In genomic region chr1:32650752-32651460, GRCh38 we compare ENCODE assay signal across 8 cellular contexts. TPM values are rescaled to one million over a fixed set of nuclear protein-coding genes. Genes with fewer than 3 reads are reported as not detected.
DNase-seq lines count a peak whose midpoint lies in the region; ATAC-seq and TF ChIP-seq lines count a peak whose summit lies in the region.

RBBP4 (plus strand) TSS chr1:32651208; CDS start chr1:32651307, 99 bp downstream.

- peak; percentile 86 to 91 for TF ChIP-seq POLR2A in tibial nerve (IDR thresholded peaks at IDR 0.05)

- H2AFZ ChIP-seq in parathyroid adenoma, result peak within 1 kb of the TSS; percentile 90

- DNase-seq in GM12864 (ENCODE audit: low read depth) (peak; percentile 89), NCI-H1417 (lab: John Stamatoyannopoulos, UW) (peak; percentile 98 to 99 (median 98)), SW 1271 (lab: John Stamatoyannopoulos, UW) (peak; percentile 76 to 90), Right ventricle myocardium superior (peak; percentile 99), tibial nerve (ENCODE audit: low spot score in 2 of 2) (peak; percentile 93 to 94)
- DNase-seq in activated naive CD8-positive, alpha-beta T cell treated with anti-CD3 and anti-CD28 coated beads, Interleukin-2, amount 50 U/mL, for 16 hours (ENCODE audit: low read depth, low spot score), result peak; percentile 99

- H3K9me3 ChIP-seq in parathyroid adenoma (ENCODE audit: control insufficient read depth, low read length), result no peaks in the 10 kb centered on the region
- H3K9me3 ChIP-seq in tibial nerve, result no peaks in the 10 kb centered on the region

- WGBS in tibial nerve, 2 donors, result 0 to 2% methylated on average over 29 to 51 of the region's 67 CpGs

- H3K27me3 ChIP-seq in parathyroid adenoma (ENCODE audit: control insufficient read depth, insufficient read depth, low read length) (no peaks in the 10 kb centered on the region), tibial nerve (no peaks in the 10 kb centered on the region)

- peak within 1 kb of the TSS; percentile 87 for H3K9ac ChIP-seq in parathyroid adenoma

- H3K4me1 ChIP-seq in parathyroid adenoma (peaks cover 4% of the 10 kb centered on the region), tibial nerve (peaks cover 0 to 62% (median 25%) of the 10 kb centered on the region in 4 donors)

- peak within 1 kb of the TSS; percentile 97 for H3K4me2 ChIP-seq in parathyroid adenoma (ENCODE audit: low read length)

- peaks cover 22% of the 10 kb centered on the region for H3K79me2 ChIP-seq in parathyroid adenoma

- H3K27ac ChIP-seq in parathyroid adenoma, result peak within 1 kb of the TSS; percentile 100
- peak within 1 kb of the TSS; percentile 99 to 100 (median 100) for H3K27ac ChIP-seq in tibial nerve

- H3K36me3 ChIP-seq in parathyroid adenoma (ENCODE audit: control insufficient read depth, insufficient read depth, low read length) (no peaks in the 10 kb centered on the region), tibial nerve (peaks cover 0 to 32% (median 10%) of the 10 kb centered on the region in 3 donors)

- TF ChIP-seq EP300 in tibial nerve (IDR thresholded peaks at IDR 0.05), result peak; percentile 27 to 94

- intact Hi-C loops in Right ventricle myocardium superior (cut with DNase I), result no loop called here

- TF ChIP-seq CTCF in GM12864 (IDR thresholded peaks at IDR 0.05; ENCODE audit: low read depth, low read length, missing control alignments) (no peak), parathyroid adenoma (IDR thresholded peaks at IDR 0.05) (no peak), tibial nerve (IDR thresholded peaks at IDR 0.05) (peak in 2 of 5 experiments; percentile 39 to 52)

- ATAC-seq in HG02759 (IDR thresholded peaks at IDR 0.05; ENCODE audit: unreplicated experiment) (peak; percentile 88), Right ventricle myocardium superior (ENCODE audit: poor library complexity) (peak; percentile 96)

- peak within 1 kb of the TSS; percentile 96 for H3K4me3 ChIP-seq in GM12864 (ENCODE audit: low read depth, low read length)
- peak within 1 kb of the TSS; percentile 94 for H3K4me3 ChIP-seq in parathyroid adenoma (ENCODE audit: low read depth, low read length)
- H3K4me3 ChIP-seq in tibial nerve, result peak within 1 kb of the TSS; percentile 56 to 93 (median 71)

RNA-seq across cellular contexts. Expression of gene RBBP4, which starts in this region (rescaled TPM):
- total RNA-seq in Right ventricle myocardium superior, result 89.7 TPM
- total RNA-seq in tibial nerve, result 100 to 1,000 TPM in 3 of 4 donors, 10 to 100 TPM in 1; 79.7 to 135 (median 109) TPM

Comparison
In these comparisons a context has a peak if more than half of its experiments do, and no peak if none do; other contexts are left out.
1. Peak in every context shown above with its lines: DNase-seq, ATAC-seq, H3K4me3 ChIP-seq and H3K27ac ChIP-seq.